In the genomic region with DNA sequence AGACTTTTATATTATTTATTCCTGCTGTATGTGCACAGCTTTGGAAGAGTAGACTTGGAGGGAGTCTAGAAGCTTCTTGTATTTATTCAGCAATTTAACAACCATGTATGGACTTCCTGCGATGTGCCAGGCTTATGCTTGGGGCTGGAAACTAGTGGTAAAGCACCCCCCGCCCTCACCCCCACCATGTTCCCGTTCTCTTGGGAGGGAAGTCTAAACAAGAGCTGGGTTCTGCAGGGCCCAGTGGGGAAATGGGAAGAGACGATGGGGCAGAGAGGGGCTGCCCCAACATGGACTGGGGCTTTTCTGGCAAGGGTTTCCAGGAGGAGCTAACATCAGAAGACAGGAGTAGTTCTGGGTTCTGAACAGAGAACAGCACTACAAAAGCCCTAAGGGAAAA, we compare ENCODE assay signal across 13 cellular contexts. TPM values are rescaled to one million over a fixed set of nuclear protein-coding genes. Genes with fewer than 3 reads are reported as not detected.
DNase-seq lines count a peak whose midpoint lies in the region; ATAC-seq and TF ChIP-seq lines count a peak whose summit lies in the region.
"Had no signal": no experiment of that assay in that cellular context is flagged by ENCODE, and none has a peak within 500 bp of the region (broad histone marks: within the 10 kb centered on the region; RNA-seq: fewer than 3 reads in every experiment).

No MANE protein-coding gene starts in this region.

- H3K4me1 ChIP-seq in BLaER1 = peaks cover 79% of the 10 kb centered on the region
- peaks cover 23 to 92% (median 74%) of the 10 kb centered on the region in 12 donors for H3K4me1 ChIP-seq in heart left ventricle

- peaks cover 36% of the 10 kb centered on the region for H3K4me1 Mint-ChIP-seq in T-helper 1 cell treated with Interleukin-12 subunit alpha and Interleukin-12 subunit beta and Interleukin-4 antibody, amounts not matched to agents 30 μg/mL and 1 μg/mL, for 36 hours (ENCODE audit: low read depth)

- H3K9me3 ChIP-seq in BLaER1 (no peaks in the 10 kb centered on the region), heart left ventricle (no peaks in the 10 kb centered on the region)

- H3K36me3 ChIP-seq in BLaER1 = peaks cover 35% of the 10 kb centered on the region
- peaks cover 0 to 35% (median 24%) of the 10 kb centered on the region in 9 donors for H3K36me3 ChIP-seq in heart left ventricle

- 67 to 74% (median 70%) methylated on average over 4 of the region's 4 CpGs for WGBS in heart left ventricle, 4 donors

- ATAC-seq in heart left ventricle (no peak), GM19455 (IDR thresholded peaks at IDR 0.05; ENCODE audit: unreplicated experiment) (no peak), HG02981 (IDR thresholded peaks at IDR 0.05; ENCODE audit: unreplicated experiment) (no peak)
- ATAC-seq: WTC11 had no signal

- no peaks in the 10 kb centered on the region for H4K20me1 ChIP-seq in BLaER1

- peak overlapping the region; percentile 56 for H3K4me3 Mint-ChIP-seq in T-helper 1 cell treated with Interleukin-12 subunit alpha and Interleukin-12 subunit beta and Interleukin-4 antibody, amounts not matched to agents 30 μg/mL and 1 μg/mL, for 36 hours
- H3K4me3 Mint-ChIP-seq: WTC11 had no signal

- intact Hi-C loops in heart left ventricle (cut with DNase I) (no loop called here), posterior vena cava (cut with DNase I) (no loop called here)

- no peak overlapping the region for H3K4me3 ChIP-seq in BLaER1
- peak overlapping the region in 4 of 12 donors; percentile 4 to 31 (median 14) for H3K4me3 ChIP-seq in heart left ventricle

- H3K27me3 ChIP-seq in BLaER1 (no peaks in the 10 kb centered on the region), heart left ventricle (no peaks in the 10 kb centered on the region)

- H3K27me3 Mint-ChIP-seq in T-helper 1 cell treated with Interleukin-12 subunit alpha and Interleukin-12 subunit beta and Interleukin-4 antibody, amounts not matched to agents 30 μg/mL and 1 μg/mL, for 36 hours (ENCODE audit: low read depth) = no peaks in the 10 kb centered on the region

- no peak for TF ChIP-seq POLR2A in heart left ventricle (IDR thresholded peaks at IDR 0.05)

- TF ChIP-seq CTCF in heart left ventricle (IDR thresholded peaks at IDR 0.05) = no peak

- H3K36me3 Mint-ChIP-seq in T-helper 1 cell treated with Interleukin-12 subunit alpha and Interleukin-12 subunit beta and Interleukin-4 antibody, amounts not matched to agents 30 μg/mL and 1 μg/mL, for 36 hours (ENCODE audit: low read depth) = peaks cover 2% of the 10 kb centered on the region

- DNase-seq in heart left ventricle (peak in 1 of 5 donors; percentile 35), posterior vena cava (ENCODE audit: low spot score) (peak; percentile 84), COLO668 (lab: John Stamatoyannopoulos, UW; ENCODE audit: unreplicated experiment) (no peak), NCI-H1092 treated with DMSO at 0.1 percent for 48 hours (lab: John Stamatoyannopoulos, UW) (no peak)
- DNase-seq: amniotic stem cell, mesendoderm, NCI-H1092 had no signal

- peak overlapping the region; percentile 36; the same call in 1 of the 2 replicates for H3K9ac ChIP-seq in BLaER1

- H3K27ac ChIP-seq in BLaER1 (peak overlapping the region; percentile 74), heart left ventricle (peak overlapping the region; percentile 49 to 98 (median 87))

- peak overlapping the region; percentile 73 for H3K4me2 ChIP-seq in BLaER1

- H3K27ac Mint-ChIP-seq in T-helper 1 cell treated with Interleukin-12 subunit alpha and Interleukin-12 subunit beta and Interleukin-4 antibody, amounts not matched to agents 30 μg/mL and 1 μg/mL, for 36 hours = peak overlapping the region; percentile 84
- H3K27ac Mint-ChIP-seq: WTC11 had no signal

- H3K9me3 Mint-ChIP-seq in T-helper 1 cell treated with Interleukin-12 subunit alpha and Interleukin-12 subunit beta and Interleukin-4 antibody, amounts not matched to agents 30 μg/mL and 1 μg/mL, for 36 hours = no peaks in the 10 kb centered on the region
- H3K9me3 Mint-ChIP-seq: WTC11 had no signal

RNA-seq across cellular contexts. Expression of a gene that starts 8.0 kb away (rescaled TPM):
- total RNA-seq in heart left ventricle (100 to 1,000 TPM in 4 of 9 donors, 10 to 100 TPM in 5; 64.4 to 125 (median 89.5) TPM), posterior vena cava (10 to 100 TPM; 15.5 to 37.9 TPM)
- 10 to 100 TPM; 48.3 to 66.2 TPM for polyA plus RNA-seq in heart left ventricle

RNA-seq across cellular contexts. Expression of a gene that starts 11.0 kb away (rescaled TPM):
- total RNA-seq in heart left ventricle = 10 to 100 TPM; 11.0 to 76.5 (median 22.7) TPM
- polyA plus RNA-seq in heart left ventricle = 10 to 100 TPM; 19.1 to 37.9 TPM
- 100 to 1,000 TPM in 1 of 2 donors, 10 to 100 TPM in 1; 58.8 to 105 TPM for total RNA-seq in posterior vena cava

RNA-seq across cellular contexts. Expression of a gene that starts 33.1 kb away (rescaled TPM):
- total RNA-seq in heart left ventricle (10 to 100 TPM; 12.7 to 16.8 (median 14.6) TPM), posterior vena cava (10 to 100 TPM; 17.4 to 19.7 TPM)
- 10 to 100 TPM; 12.6 to 17.5 TPM for polyA plus RNA-seq in heart left ventricle

RNA-seq across cellular contexts. Expression of a gene that starts 56.5 kb away (rescaled TPM):
- total RNA-seq in heart left ventricle (under 1 TPM in 2 of 9 donors, not detected in 7; 0.15 to 0.27 TPM), posterior vena cava (not detected)
- not detected for polyA plus RNA-seq in heart left ventricle
- total RNA-seq: WTC11 had no signal
- polyA plus RNA-seq: BJ had no signal
